In genomic region chr15:85693277-85693676, GRCh38 we compare ENCODE assay signal across 12 cellular contexts.
DNase-seq lines count a peak whose midpoint lies in the region; ATAC-seq and TF ChIP-seq lines count a peak whose summit lies in the region.
"Had no signal": no experiment of that assay in that cellular context is flagged by ENCODE, and none has a peak within 500 bp of the region (broad histone marks: within the 10 kb centered on the region; RNA-seq: fewer than 3 reads in every experiment).

No MANE protein-coding gene starts in this region.

- no peaks in the 10 kb centered on the region for H3K27me3 ChIP-seq in upper lobe of left lung
- H3K27me3 ChIP-seq: hepatocyte, SJSA1 had no signal

- WGBS in upper lobe of left lung, 2 donors: 31 to 46% methylated on average over 2 of the region's 2 CpGs

- peaks cover 75% of the 10 kb centered on the region for H3K4me1 Mint-ChIP-seq in activated naive CD4-positive, alpha-beta T cell treated with anti-CD3 and anti-CD28 coated beads, Interleukin-2, amount 50 U/mL, for 24 hours
- H3K4me1 Mint-ChIP-seq in activated naive CD8-positive, alpha-beta T cell treated with anti-CD3 and anti-CD28 coated beads, Interleukin-2, amount 10 ng/mL, durations not matched to agents 7 days and 5 days: peaks cover 49% of the 10 kb centered on the region

- no peaks in the 10 kb centered on the region for H3K9me3 ChIP-seq in upper lobe of left lung
- H3K9me3 ChIP-seq: SJSA1 had no signal

- DNase-seq in activated naive CD4-positive, alpha-beta T cell treated with anti-CD3 and anti-CD28 coated beads, Interleukin-2, amount 50 U/mL, for 16 hours: no peak
- DNase-seq in KBM-7 (peak; percentile 31), upper lobe of left lung (no peak), islet precursor cell (no peak), NCI-H524 treated with DMSO at 0.1 percent for 48 hours (lab: John Stamatoyannopoulos, UW) (no peak)
- no peak for DNase-seq in activated naive CD8-positive, alpha-beta T cell treated with anti-CD3 and anti-CD28 coated beads, Interleukin-2, amount 10 ng/mL, durations not matched to agents 7 days and 5 days
- DNase-seq in stimulated activated CD4-positive, alpha-beta T cell treated with anti-CD3 and anti-CD28 coated beads, Interleukin-1b, Interleukin-23, amount 100 ng/mL, for 48 hours: no peak

- peaks cover 34 to 75% (median 47%) of the 10 kb centered on the region in 4 donors for H3K36me3 ChIP-seq in upper lobe of left lung

- in situ Hi-C loops in KBM-7 (cut with MboI; ENCODE audit: low pct_unique_long_range_greater_than_20kb, low sequenced_read_pairs): no loop called here

- H3K27ac Mint-ChIP-seq in activated naive CD4-positive, alpha-beta T cell treated with anti-CD3 and anti-CD28 coated beads, Interleukin-2, amount 50 U/mL, for 24 hours: peak overlapping the region; percentile 91
- peak overlapping the region; percentile 82 for H3K27ac Mint-ChIP-seq in activated naive CD8-positive, alpha-beta T cell treated with anti-CD3 and anti-CD28 coated beads, Interleukin-2, amount 10 ng/mL, durations not matched to agents 7 days and 5 days

- H3K36me3 Mint-ChIP-seq in activated naive CD4-positive, alpha-beta T cell treated with anti-CD3 and anti-CD28 coated beads, Interleukin-2, amount 50 U/mL, for 24 hours: peaks cover 17% of the 10 kb centered on the region
- H3K36me3 Mint-ChIP-seq in activated naive CD8-positive, alpha-beta T cell treated with anti-CD3 and anti-CD28 coated beads, Interleukin-2, amount 10 ng/mL, durations not matched to agents 7 days and 5 days: peaks cover 39% of the 10 kb centered on the region

- no peak overlapping the region for H3K4me3 ChIP-seq in upper lobe of left lung
- H3K4me3 ChIP-seq: hepatocyte, SJSA1 had no signal

- H3K4me1 ChIP-seq in upper lobe of left lung: peaks cover 37 to 54% (median 48%) of the 10 kb centered on the region in 4 donors
- H3K4me1 ChIP-seq: SJSA1 had no signal

- no peak for TF ChIP-seq POLR2A in upper lobe of left lung (IDR thresholded peaks at IDR 0.05)

- H3K27me3 Mint-ChIP-seq in activated naive CD4-positive, alpha-beta T cell treated with anti-CD3 and anti-CD28 coated beads, Interleukin-2, amount 50 U/mL, for 24 hours: no peaks in the 10 kb centered on the region
- no peaks in the 10 kb centered on the region for H3K27me3 Mint-ChIP-seq in activated naive CD8-positive, alpha-beta T cell treated with anti-CD3 and anti-CD28 coated beads, Interleukin-2, amount 10 ng/mL, durations not matched to agents 7 days and 5 days

- no peaks in the 10 kb centered on the region for H3K9me3 Mint-ChIP-seq in activated naive CD4-positive, alpha-beta T cell treated with anti-CD3 and anti-CD28 coated beads, Interleukin-2, amount 50 U/mL, for 24 hours
- H3K9me3 Mint-ChIP-seq in activated naive CD8-positive, alpha-beta T cell treated with anti-CD3 and anti-CD28 coated beads, Interleukin-2, amount 10 ng/mL, durations not matched to agents 7 days and 5 days: no peaks in the 10 kb centered on the region
- H3K9me3 Mint-ChIP-seq: neural crest cell had no signal

- H3K4me3 Mint-ChIP-seq in activated naive CD4-positive, alpha-beta T cell treated with anti-CD3 and anti-CD28 coated beads, Interleukin-2, amount 50 U/mL, for 24 hours: peak overlapping the region; percentile 99
- H3K4me3 Mint-ChIP-seq in activated naive CD8-positive, alpha-beta T cell treated with anti-CD3 and anti-CD28 coated beads, Interleukin-2, amount 10 ng/mL, durations not matched to agents 7 days and 5 days: peak overlapping the region; percentile 97
- H3K4me3 Mint-ChIP-seq: neural crest cell had no signal

- TF ChIP-seq CTCF in upper lobe of left lung (IDR thresholded peaks at IDR 0.05): no peak

- POLR2A ChIA-PET in activated naive CD8-positive, alpha-beta T cell treated with anti-CD3 and anti-CD28 coated beads, Interleukin-2, amount 10 ng/mL, durations not matched to agents 7 days and 5 days (lab: Charles Lee): interaction anchor here (0.9 to 6.1 kb wide), 4 partner anchors 11 to 112 kb away, joined by 3 to 101 read pairs (median 30); no protein-coding TSS in a partner anchor

- no peak for TF ChIP-seq EP300 in upper lobe of left lung (IDR thresholded peaks at IDR 0.05)

- H3K27ac ChIP-seq in upper lobe of left lung: peak overlapping the region; percentile 13 to 81 (median 68)
- H3K27ac ChIP-seq: hepatocyte, SJSA1 had no signal

- ATAC-seq in activated naive CD8-positive, alpha-beta T cell treated with anti-CD3 and anti-CD28 coated beads, Interleukin-2, amount 10 ng/mL, durations not matched to agents 7 days and 5 days (ENCODE audit: low read depth): no peak
- no peak for ATAC-seq in upper lobe of left lung (ENCODE audit: low FRiP score in 2 of 2)
- ATAC-seq: HCT116 had no signal
